11 cellular contexts compared by ENCODE assay signal in genomic region chr7:105215182-105215581, GRCh38.
DNase-seq lines count a peak whose midpoint lies in the region; ATAC-seq and TF ChIP-seq lines count a peak whose summit lies in the region.
"Had no signal": no experiment of that assay in that cellular context is flagged by ENCODE, and none has a peak within 500 bp of the region (broad histone marks: within the 10 kb centered on the region; RNA-seq: fewer than 3 reads in every experiment).

No MANE protein-coding gene starts in this region.

- no peaks in the 10 kb centered on the region for H3K27me3 Mint-ChIP-seq in activated T-cell treated with anti-CD3 and anti-CD28 coated beads, Interleukin-2, amount 50 U/mL, for 72 hours (ENCODE audit: low read depth)
- no peaks in the 10 kb centered on the region for H3K27me3 Mint-ChIP-seq in Calu3 (ENCODE audit: unreplicated experiment)
- no peaks in the 10 kb centered on the region for H3K27me3 Mint-ChIP-seq in activated T-helper 17 cell treated with anti-CD3 and anti-CD28 coated beads, Interleukin-2, amount 50 U/mL, for 72 hours

- in situ Hi-C loops in ACHN (cut with HindIII; ENCODE audit: low pct_ligation_motif_present, low pct_unique_long_range_greater_than_20kb, low sequenced_read_pairs), result no loop called here

- no TSS peak for BruUV-seq in Calu3 (replicated peaks; lab: Mats Ljungman, UMichigan)

- CTCF ChIA-PET in Calu3 (lab: Charles Lee), result no interaction called here

- no peak for TF ChIP-seq CTCF in Calu3 (IDR thresholded peaks at IDR 0.05; ENCODE audit: unreplicated experiment)

- H3K4me1 Mint-ChIP-seq in activated T-cell treated with anti-CD3 and anti-CD28 coated beads, Interleukin-2, amount 50 U/mL, for 72 hours (ENCODE audit: low read depth), result peaks cover 53% of the 10 kb centered on the region
- peaks cover 48% of the 10 kb centered on the region for H3K4me1 Mint-ChIP-seq in Calu3 (ENCODE audit: low read depth, unreplicated experiment)
- peaks cover 45% of the 10 kb centered on the region for H3K4me1 Mint-ChIP-seq in activated T-helper 17 cell treated with anti-CD3 and anti-CD28 coated beads, Interleukin-2, amount 50 U/mL, for 72 hours
- peaks cover 70% of the 10 kb centered on the region for H3K4me1 Mint-ChIP-seq in stimulated activated effector memory CD8-positive, alpha-beta T cell treated with anti-CD3 and anti-CD28 coated beads, Interleukin-12 subunit alpha, Interleukin-12 subunit beta, amount 100 ng/mL, for 72 hours

- H3K4me3 Mint-ChIP-seq in activated T-cell treated with anti-CD3 and anti-CD28 coated beads, Interleukin-2, amount 50 U/mL, for 72 hours, result peak overlapping the region; percentile 7 to 19
- no peak overlapping the region for H3K4me3 Mint-ChIP-seq in Calu3 (ENCODE audit: low read depth, unreplicated experiment)
- peak overlapping the region; percentile 1 for H3K4me3 Mint-ChIP-seq in activated T-helper 17 cell treated with anti-CD3 and anti-CD28 coated beads, Interleukin-2, amount 50 U/mL, for 72 hours
- no peak overlapping the region for H3K4me3 Mint-ChIP-seq in stimulated activated effector memory CD8-positive, alpha-beta T cell treated with anti-CD3 and anti-CD28 coated beads, Interleukin-12 subunit alpha, Interleukin-12 subunit beta, amount 100 ng/mL, for 72 hours
- H3K4me3 Mint-ChIP-seq: CD8-positive, alpha-beta T cell; HFFc6 had no signal

- peaks cover 1 to 3% of the 10 kb centered on the region in 2 donors for H3K9me3 Mint-ChIP-seq in activated T-cell treated with anti-CD3 and anti-CD28 coated beads, Interleukin-2, amount 50 U/mL, for 72 hours
- peaks cover 4% of the 10 kb centered on the region for H3K9me3 Mint-ChIP-seq in Calu3 (ENCODE audit: low read depth, unreplicated experiment)
- H3K9me3 Mint-ChIP-seq in activated T-helper 17 cell treated with anti-CD3 and anti-CD28 coated beads, Interleukin-2, amount 50 U/mL, for 72 hours, result no peaks in the 10 kb centered on the region
- no peaks in the 10 kb centered on the region for H3K9me3 Mint-ChIP-seq in stimulated activated effector memory CD8-positive, alpha-beta T cell treated with anti-CD3 and anti-CD28 coated beads, Interleukin-12 subunit alpha, Interleukin-12 subunit beta, amount 100 ng/mL, for 72 hours
- H3K9me3 Mint-ChIP-seq: HFFc6 had no signal

- intact Hi-C loops in Calu3 (cut with micrococcal nuclease; ENCODE audit: unreplicated experiment), result no loop called here

- H3K36me3 Mint-ChIP-seq in activated T-cell treated with anti-CD3 and anti-CD28 coated beads, Interleukin-2, amount 50 U/mL, for 72 hours (ENCODE audit: insufficient read depth in 2 of 2), result peaks cover 0 to 5% of the 10 kb centered on the region in 2 donors
- H3K36me3 Mint-ChIP-seq in Calu3 (ENCODE audit: insufficient read depth, unreplicated experiment), result peaks cover 4% of the 10 kb centered on the region
- peaks cover 4% of the 10 kb centered on the region for H3K36me3 Mint-ChIP-seq in activated T-helper 17 cell treated with anti-CD3 and anti-CD28 coated beads, Interleukin-2, amount 50 U/mL, for 72 hours (ENCODE audit: low read depth)
- no peaks in the 10 kb centered on the region for H3K36me3 Mint-ChIP-seq in stimulated activated effector memory CD8-positive, alpha-beta T cell treated with anti-CD3 and anti-CD28 coated beads, Interleukin-12 subunit alpha, Interleukin-12 subunit beta, amount 100 ng/mL, for 72 hours

- H3K27ac Mint-ChIP-seq in activated T-cell treated with anti-CD3 and anti-CD28 coated beads, Interleukin-2, amount 50 U/mL, for 72 hours, result peak overlapping the region; percentile 18
- peak overlapping the region; percentile 22 for H3K27ac Mint-ChIP-seq in Calu3 (ENCODE audit: unreplicated experiment)
- H3K27ac Mint-ChIP-seq in activated T-helper 17 cell treated with anti-CD3 and anti-CD28 coated beads, Interleukin-2, amount 50 U/mL, for 72 hours, result no peak overlapping the region
- H3K27ac Mint-ChIP-seq in stimulated activated effector memory CD8-positive, alpha-beta T cell treated with anti-CD3 and anti-CD28 coated beads, Interleukin-12 subunit alpha, Interleukin-12 subunit beta, amount 100 ng/mL, for 72 hours, result no peak overlapping the region
- H3K27ac Mint-ChIP-seq: CD8-positive, alpha-beta T cell; HFFc6 had no signal

- ATAC-seq in activated T-cell treated with anti-CD3 and anti-CD28 coated beads, Interleukin-2, amount 50 U/mL, for 72 hours (replicated peaks in 1 of 2), result peak; percentile 58 to 67
- peak; percentile 52 for ATAC-seq in activated T-helper 17 cell treated with anti-CD3 and anti-CD28 coated beads, Interleukin-2, amount 50 U/mL, for 72 hours (replicated peaks)
- ATAC-seq in stimulated activated effector memory CD8-positive, alpha-beta T cell treated with anti-CD3 and anti-CD28 coated beads, Interleukin-12 subunit alpha, Interleukin-12 subunit beta, amount 100 ng/mL, for 72 hours, result peak; percentile 31
- no peak for ATAC-seq in HG03378 (IDR thresholded peaks at IDR 0.05; ENCODE audit: unreplicated experiment)
- ATAC-seq: CD8-positive, alpha-beta T cell had no signal

- no peak for DNase-seq in activated T-cell treated with anti-CD3 and anti-CD28 coated beads, Interleukin-2, amount 50 U/mL, for 72 hours
- DNase-seq in activated T-cell treated with anti-CD3 and anti-CD28 coated beads, Interleukin-2, amount 50 U/mL, for 1 hour, result no peak
- DNase-seq in Calu3 (no peak), ACHN (no peak)
- no peak for DNase-seq in stimulated activated effector memory CD8-positive, alpha-beta T cell treated with anti-CD3 and anti-CD28 coated beads, Interleukin-12 subunit alpha, Interleukin-12 subunit beta, amount 100 ng/mL, for 72 hours (ENCODE audit: low spot score in 2 of 2)
- DNase-seq: BE2C; CD8-positive, alpha-beta T cell; COR-L47; HFFc6 had no signal

Comparison
In these comparisons a context has a peak if more than half of its experiments do, and no peak if none do; other contexts are left out.
1. H3K27ac Mint-ChIP-seq: peak in activated T-cell treated with anti-CD3 and anti-CD28 coated beads, Interleukin-2, amount 50 U/mL, for 72 hours (single experiment) and Calu3 (single experiment); none in activated T-helper 17 cell treated with anti-CD3 and anti-CD28 coated beads, Interleukin-2, amount 50 U/mL, for 72 hours (single experiment) and stimulated activated effector memory CD8-positive, alpha-beta T cell treated with anti-CD3 and anti-CD28 coated beads, Interleukin-12 subunit alpha, Interleukin-12 subunit beta, amount 100 ng/mL, for 72 hours (single experiment).
2. H3K4me3 Mint-ChIP-seq: peak in activated T-cell treated with anti-CD3 and anti-CD28 coated beads, Interleukin-2, amount 50 U/mL, for 72 hours (2 of 2) and activated T-helper 17 cell treated with anti-CD3 and anti-CD28 coated beads, Interleukin-2, amount 50 U/mL, for 72 hours (single experiment); none in Calu3 (single experiment) and stimulated activated effector memory CD8-positive, alpha-beta T cell treated with anti-CD3 and anti-CD28 coated beads, Interleukin-12 subunit alpha, Interleukin-12 subunit beta, amount 100 ng/mL, for 72 hours (single experiment).